In genomic region chr11:64556721-64557250, GRCh38 we compare ENCODE assay signal across 18 cellular contexts. TPM values are rescaled to one million over a fixed set of nuclear protein-coding genes. Genes with fewer than 3 reads are reported as not detected.
DNase-seq lines count a peak whose midpoint lies in the region; ATAC-seq and TF ChIP-seq lines count a peak whose summit lies in the region.
"Had no signal": no experiment of that assay in that cellular context is flagged by ENCODE, and none has a peak within 500 bp of the region (broad histone marks: within the 10 kb centered on the region; RNA-seq: fewer than 3 reads in every experiment).

No MANE protein-coding gene starts in this region.

- no peak overlapping the region for H3T11ph ChIP-seq in H9 (ENCODE audit: low read length)

- H3K9me3 ChIP-seq in BLaER1 = no peaks in the 10 kb centered on the region
- H3K9me3 ChIP-seq in H9 (ENCODE audit: control insufficient read depth, low read depth, low read length) = no peaks in the 10 kb centered on the region
- H3K9me3 ChIP-seq in neural progenitor cell (ENCODE audit: low read depth) = no peaks in the 10 kb centered on the region
- H3K9me3 ChIP-seq in aorta (ENCODE audit: control insufficient read depth, low read length) = no peaks in the 10 kb centered on the region

- H4K20me1 ChIP-seq in BLaER1 (no peaks in the 10 kb centered on the region), H9 (ENCODE audit: control insufficient read depth, insufficient read depth, insufficient read length) (no peaks in the 10 kb centered on the region), neural progenitor cell (ENCODE audit: low read depth) (no peaks in the 10 kb centered on the region)

- H2AFZ ChIP-seq in H9 (ENCODE audit: low read length) (no peak overlapping the region), neural progenitor cell (replicated peaks) (no peak overlapping the region)

- no peak overlapping the region for H4K8ac ChIP-seq in H9 (replicated peaks; ENCODE audit: insufficient read length, low read depth, low read length)

- H3K4ac ChIP-seq in H9 (ENCODE audit: low read depth, low read length) = no peak overlapping the region

- peak overlapping the region; percentile 92 for H3K27ac ChIP-seq in BLaER1
- H3K27ac ChIP-seq in H9 (ENCODE audit: insufficient read length, low read depth, low read length) = no peak overlapping the region
- H3K27ac ChIP-seq in neural progenitor cell = no peak overlapping the region
- no peak overlapping the region for H3K27ac ChIP-seq in aorta (ENCODE audit: low read depth in 1 of 2, low read length in 2 of 2)
- H3K27ac ChIP-seq: C4-2B had no signal

- no peak overlapping the region for H2BK5ac ChIP-seq in H9 (ENCODE audit: insufficient read length, low read length)

- H2AK5ac ChIP-seq in H9 (ENCODE audit: insufficient read length, low read length) = no peak overlapping the region

- H3K4me3 ChIP-seq in BLaER1 = no peak overlapping the region
- peak overlapping the region; percentile 35 for H3K4me3 ChIP-seq in epithelial cell of proximal tubule (ENCODE audit: low read depth, low read length)
- no peak overlapping the region for H3K4me3 ChIP-seq in neural progenitor cell
- H3K4me3 ChIP-seq in H7 (ENCODE audit: insufficient read depth, low read depth, low read length) = no peak overlapping the region
- no peak overlapping the region for H3K4me3 ChIP-seq in aorta (ENCODE audit: low read length in 2 of 2)

- H3K4me2 ChIP-seq in BLaER1 (peak overlapping the region; percentile 92), H9 (ENCODE audit: insufficient read depth, insufficient read length, low read length) (no peak overlapping the region), neural progenitor cell (no peak overlapping the region)

- no peak overlapping the region for H3K4me3 Mint-ChIP-seq in H9
- no peak overlapping the region for H3K4me3 Mint-ChIP-seq in neural progenitor cell
- H3K4me3 Mint-ChIP-seq: CD4-positive, alpha-beta memory T cell had no signal

- H3K9ac ChIP-seq in BLaER1 = peak overlapping the region; percentile 75; the same call in 1 of the 2 replicates
- no peak overlapping the region for H3K9ac ChIP-seq in H9 (ENCODE audit: extremely low read depth, insufficient read length, low read length)
- no peak overlapping the region for H3K9ac ChIP-seq in neural progenitor cell

- no peak overlapping the region for H4K5ac ChIP-seq in H9 (ENCODE audit: insufficient read length, low read depth, low read length)

- peaks cover 74% of the 10 kb centered on the region for H3K4me1 ChIP-seq in BLaER1
- H3K4me1 ChIP-seq in H9 (ENCODE audit: insufficient read depth, low read length) = peaks cover 7% of the 10 kb centered on the region; the same call in 1 of the 2 replicates
- peaks cover 17% of the 10 kb centered on the region for H3K4me1 ChIP-seq in neural progenitor cell
- no peaks in the 10 kb centered on the region for H3K4me1 ChIP-seq in aorta (ENCODE audit: control insufficient read depth in 1 of 2, insufficient read depth in 2 of 2, low read length in 2 of 2)

- H3K27ac Mint-ChIP-seq in H9 = peak overlapping the region in 2 of 3 experiments; percentile 64 to 92; a peak in 5 of 7 replicates
- peak overlapping the region; percentile 81 for H3K27ac Mint-ChIP-seq in neural progenitor cell
- H3K27ac Mint-ChIP-seq: CD4-positive, alpha-beta memory T cell; IgD-negative memory B cell had no signal

- TF ChIP-seq CTCF in H9 (conservative IDR thresholded peaks at IDR 0.05) = no peak
- TF ChIP-seq CTCF in epithelial cell of proximal tubule (conservative IDR thresholded peaks at IDR 0.05; ENCODE audit: low read depth, low read length) = no peak
- no peak for TF ChIP-seq CTCF in neural progenitor cell (IDR thresholded peaks at IDR 0.05)

- H3K36me3 Mint-ChIP-seq in H9 (ENCODE audit: insufficient read depth in 1 of 3, low read depth in 3 of 3) (peaks cover 0 to 5% (median 0%) of the 10 kb centered on the region in 3 experiments; a peak in 1 of 7 replicates), neural progenitor cell (no peaks in the 10 kb centered on the region)
- H3K36me3 Mint-ChIP-seq: CD4-positive, alpha-beta memory T cell had no signal

- no peak overlapping the region for H2BK12ac ChIP-seq in H9 (ENCODE audit: insufficient read length, low read depth, low read length)

- H2BK20ac ChIP-seq in H9 (ENCODE audit: low read depth, low read length, poor library complexity, severe bottlenecking) = no peak overlapping the region

- no peak overlapping the region for H3K18ac ChIP-seq in H9 (ENCODE audit: insufficient read length, low read depth, low read length)

- no peak overlapping the region for H2BK120ac ChIP-seq in H9 (ENCODE audit: low read depth, low read length, poor library complexity, severe bottlenecking)

- H3K79me2 ChIP-seq in H9 (ENCODE audit: insufficient read depth, low read length) (no peaks in the 10 kb centered on the region), neural progenitor cell (ENCODE audit: low read depth) (no peaks in the 10 kb centered on the region)

- H3K56ac ChIP-seq in H9 (ENCODE audit: insufficient read length, low read depth, low read length) = no peak overlapping the region

- H3F3A ChIP-seq in neural progenitor cell (ENCODE audit: low read depth) = no peaks in the 10 kb centered on the region

- H3K9me3 Mint-ChIP-seq in H9 = peaks cover 3 to 8% of the 10 kb centered on the region in 2 experiments; a peak in 4 of 5 replicates
- H3K9me3 Mint-ChIP-seq in neural progenitor cell = peaks cover 10% of the 10 kb centered on the region
- H3K9me3 Mint-ChIP-seq: CD4-positive, alpha-beta memory T cell; IgD-negative memory B cell had no signal

- WGBS in H9 (ENCODE audit: extremely low coverage, insufficient read length, low lambda C conversion rate) = no CpG with 5 or more reads among the region's 12 CpGs
- 95% methylated on average over 12 of the region's 12 CpGs for WGBS in aorta, 2 donors

- no peak overlapping the region for H3K23ac ChIP-seq in H9 (ENCODE audit: insufficient read length, low read depth, low read length)

- H3K23me2 ChIP-seq in H9 (ENCODE audit: insufficient read length, low read depth, low read length, poor library complexity, severe bottlenecking) = no peaks in the 10 kb centered on the region

- DNase-seq in H9 (no peak), epithelial cell of proximal tubule (ENCODE audit: low read depth) (no peak), neural progenitor cell (ENCODE audit: low spot score) (no peak), H7 (no peak), inferior parietal cortex (ENCODE audit: extremely low spot score) (no peak), aorta (no peak)
- DNase-seq in central memory CD4-positive, alpha-beta T cell = no peak
- DNase-seq: ACHN, DMS153, DMS79 treated with DMSO at 0.1 percent for 48 hours, EL, GOT3 had no signal

- H3K36me3 ChIP-seq in BLaER1 (no peaks in the 10 kb centered on the region), neural progenitor cell (no peaks in the 10 kb centered on the region), H7 (replicated peaks; ENCODE audit: control insufficient read depth, insufficient read depth, low read length) (no peaks in the 10 kb centered on the region), aorta (ENCODE audit: control insufficient read depth in 1 of 2, insufficient read depth in 2 of 2, low read length in 1 of 2) (no peaks in the 10 kb centered on the region)

- H4K91ac ChIP-seq in H9 (ENCODE audit: insufficient read length, low read depth, low read length) = no peak overlapping the region

- H3K4me1 Mint-ChIP-seq in H9 = peaks cover 39 to 49% of the 10 kb centered on the region in 2 experiments
- H3K4me1 Mint-ChIP-seq in neural progenitor cell = peaks cover 67% of the 10 kb centered on the region
- H3K4me1 Mint-ChIP-seq: CD4-positive, alpha-beta memory T cell had no signal

- H3K27me3 Mint-ChIP-seq in H9 (ENCODE audit: low read depth) = peaks cover 12% of the 10 kb centered on the region
- H3K27me3 Mint-ChIP-seq in neural progenitor cell (ENCODE audit: insufficient read depth, low read depth) = peaks cover 15% of the 10 kb centered on the region

- no peaks in the 10 kb centered on the region for H3K79me1 ChIP-seq in H9 (ENCODE audit: insufficient read depth, low read depth, low read length, poor library complexity, severe bottlenecking)

- ATAC-seq in aorta (ENCODE audit: low FRiP score) = no peak

- no peak overlapping the region for H2BK15ac ChIP-seq in H9 (ENCODE audit: low read depth, low read length)

- H3K27me3 ChIP-seq in BLaER1 = no peaks in the 10 kb centered on the region
- H3K27me3 ChIP-seq in H9 (ENCODE audit: insufficient read depth, low read length) = no peaks in the 10 kb centered on the region
- H3K27me3 ChIP-seq in neural progenitor cell = no peaks in the 10 kb centered on the region
- H3K27me3 ChIP-seq in H7 (ENCODE audit: control insufficient read depth, insufficient read depth, low read length) = no peaks in the 10 kb centered on the region
- no peaks in the 10 kb centered on the region for H3K27me3 ChIP-seq in aorta (ENCODE audit: control insufficient read depth in 1 of 2, insufficient read depth in 2 of 2, low read length in 1 of 2)

- H3K14ac ChIP-seq in H9 (ENCODE audit: insufficient read depth, low read length) = no peak overlapping the region

- intact Hi-C loops in aorta (cut with DNase I) = no loop called here

RNA-seq across cellular contexts. Expression of gene SLC22A11, which starts 1.0 kb away (rescaled TPM):
- total RNA-seq in H9 (2021) = not detected in 2 replicates
- total RNA-seq in epithelial cell of proximal tubule = 0.06 TPM in 1 of 2 replicates, not detected in the other
- total RNA-seq in neural progenitor cell (ENCODE audit: low replicate concordance) = not detected in 2 replicates
- total RNA-seq in H7 (2014; rRNA removed; shearing (Covaris generic)) = 0.67 TPM in 1 of 2 replicates, not detected in the other
- total RNA-seq in aorta = under 1 TPM; 0.36 to 0.49 TPM
- not detected for polyA plus RNA-seq in aorta
- total RNA-seq: CD4-positive, alpha-beta memory T cell; HT1080 had no signal
- polyA plus RNA-seq: CD4-positive, alpha-beta memory T cell; IgD-negative memory B cell had no signal

RNA-seq across cellular contexts. Expression of gene SLC22A12, which starts 34.2 kb away (rescaled TPM):
- total RNA-seq in H9 (2021) (not detected in 2 replicates), epithelial cell of proximal tubule (not detected in 2 replicates), neural progenitor cell (ENCODE audit: low replicate concordance) (not detected in 2 replicates), aorta (not detected)
- not detected in 2 replicates for total RNA-seq in H7 (2014; rRNA removed; shearing (Covaris generic))
- polyA plus RNA-seq in aorta = not detected
- total RNA-seq: A172; CD4-positive, alpha-beta memory T cell; HT1080 had no signal
- polyA plus RNA-seq: CD4-positive, alpha-beta memory T cell; IgD-negative memory B cell had no signal
